Comparison of ENCODE assay signal across 21 cellular contexts in the genomic region with DNA sequence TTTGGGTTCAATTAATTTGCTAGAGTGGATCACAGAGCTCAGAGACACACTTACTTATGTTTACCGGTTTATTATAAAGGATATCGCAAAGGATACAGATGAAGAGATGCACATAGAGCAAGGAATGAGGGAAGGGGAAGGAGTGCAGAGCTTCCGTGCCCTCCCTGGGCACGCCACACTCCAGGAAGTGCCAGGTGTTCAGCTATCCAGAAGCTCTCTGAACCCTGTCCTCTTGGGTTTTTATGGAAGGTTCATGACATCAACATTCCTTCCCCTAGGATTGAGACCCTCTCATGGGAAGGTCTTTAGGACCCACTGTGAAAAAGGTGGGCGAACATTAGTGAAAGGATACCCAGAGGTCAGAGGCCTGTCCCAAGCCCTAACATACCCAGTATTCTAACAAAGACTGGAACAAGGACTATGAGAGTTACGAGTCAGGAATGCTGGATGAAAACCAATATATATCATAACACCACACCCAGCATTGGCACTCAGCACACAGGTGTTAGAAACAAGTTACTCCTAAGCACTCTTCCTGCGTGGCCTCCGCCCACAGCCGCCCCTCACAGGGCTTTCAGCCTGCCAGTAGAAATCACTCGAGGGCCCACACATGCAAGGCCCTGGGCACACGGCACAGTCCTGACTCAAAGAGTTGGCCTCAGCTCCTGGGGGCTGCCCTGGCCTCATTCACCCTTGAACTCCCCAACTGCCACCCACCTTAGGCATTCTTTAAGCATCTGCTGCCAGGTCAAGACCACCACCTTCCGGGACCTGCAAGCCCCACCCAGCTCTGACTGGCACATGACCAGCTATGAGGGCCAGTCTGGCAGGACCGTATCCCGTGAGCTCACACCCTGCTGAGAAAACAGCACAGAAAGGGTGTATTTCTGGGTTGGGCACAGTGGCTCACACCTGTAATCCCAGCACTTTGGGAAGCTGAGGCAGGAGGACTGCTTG. TPM values are rescaled to one million over a fixed set of nuclear protein-coding genes. Genes with fewer than 3 reads are reported as not detected.
DNase-seq lines count a peak whose midpoint lies in the region; ATAC-seq and TF ChIP-seq lines count a peak whose summit lies in the region.
"Had no signal": no experiment of that assay in that cellular context is flagged by ENCODE, and none has a peak within 500 bp of the region (broad histone marks: within the 10 kb centered on the region; RNA-seq: fewer than 3 reads in every experiment).

No MANE protein-coding gene starts in this region.

- H3K36me3 ChIP-seq in DND-41 (ENCODE audit: insufficient read depth, low read length) (peaks cover 15% of the 10 kb centered on the region), esophagus (ENCODE audit: control insufficient read depth in 2 of 2, insufficient read depth in 2 of 2, low read length in 1 of 2) (peaks cover 5 to 6% of the 10 kb centered on the region in 2 donors), sigmoid colon (peaks cover 0 to 11% (median 3%) of the 10 kb centered on the region in 4 donors)
- H3K36me3 ChIP-seq: BE2C, gastrocnemius medialis, neural progenitor cell had no signal

- H3K4me3 ChIP-seq in DND-41 (ENCODE audit: low read depth in 1 of 2, low read length in 2 of 2) = no peak overlapping the region
- no peak overlapping the region for H3K4me3 ChIP-seq in esophagus (ENCODE audit: low read depth in 1 of 2, low read length in 2 of 2)
- no peak overlapping the region for H3K4me3 ChIP-seq in sigmoid colon
- no peak overlapping the region for H3K4me3 ChIP-seq in foreskin fibroblast (ENCODE audit: low read depth in 1 of 2, low read length in 2 of 2)
- H3K4me3 ChIP-seq: gastrocnemius medialis, neural progenitor cell had no signal

- H3K4me1 ChIP-seq in DND-41 (ENCODE audit: insufficient read depth, low read length) (no peaks in the 10 kb centered on the region), esophagus (ENCODE audit: control insufficient read depth in 2 of 2, insufficient read depth in 2 of 2, low read length in 1 of 2) (peaks cover 3 to 5% of the 10 kb centered on the region in 2 donors), sigmoid colon (peaks cover 0 to 3% (median 3%) of the 10 kb centered on the region in 4 donors)
- H3K4me1 ChIP-seq: BE2C, neural progenitor cell had no signal

- TF ChIP-seq EP300 in sigmoid colon (IDR thresholded peaks at IDR 0.05) = no peak

- no peak overlapping the region for H3K27ac ChIP-seq in DND-41 (ENCODE audit: low read length)
- H3K27ac ChIP-seq in esophagus (ENCODE audit: low read depth in 2 of 2, low read length in 1 of 2) = peak overlapping the region; percentile 88 to 93
- H3K27ac ChIP-seq in sigmoid colon = no peak overlapping the region
- no peak overlapping the region for H3K27ac ChIP-seq in caudate nucleus (ENCODE audit: low read depth, low read length)
- H3K27ac ChIP-seq: gastrocnemius medialis, KMS-11, neural progenitor cell had no signal

- no peak for DNase-seq in DND-41
- DNase-seq in NCI-H460 (ENCODE audit: extremely low read depth, low read depth) = peak; percentile 70
- peak; percentile 49 for DNase-seq in sigmoid colon
- DNase-seq in foreskin fibroblast = no peak
- no peak for DNase-seq in cardiac septum (ENCODE audit: low spot score)
- DNase-seq in OCI-M2 (lab: John Stamatoyannopoulos, UW; ENCODE audit: unreplicated experiment) = no peak
- DNase-seq in caudate nucleus (lab: John Stamatoyannopoulos, UW) = no peak
- DNase-seq: activated CD4-positive, alpha-beta T cell treated with anti-CD3 and anti-CD28 coated beads, Interleukin-2, amount 50 U/mL, for 4 hours; activated CD8-positive, alpha-beta memory T cell treated with anti-CD3 and anti-CD28 coated beads, Interleukin-2, amount 50 U/mL, for 4 hours; activated naive CD8-positive, alpha-beta T cell treated with anti-CD3 and anti-CD28 coated beads, Interleukin-2, amount 10 ng/mL, durations not matched to agents 7 days and 5 days; BE2C; gastrocnemius medialis; hippocampal formation; NCI-H1694; NCI-H774; SHP77 treated with DMSO at 0.1 percent for 48 hours; substantia nigra; T1000 had no signal

- WGBS in esophagus, 2 donors = 62 to 63% methylated on average over 14 of the region's 14 CpGs
- 32 to 80% methylated on average over 14 of the region's 14 CpGs for WGBS in sigmoid colon, 2 donors

- H3K9me3 ChIP-seq in DND-41 (ENCODE audit: insufficient read depth, low read length, severe bottlenecking) (no peaks in the 10 kb centered on the region), esophagus (ENCODE audit: control insufficient read depth in 2 of 2, insufficient read depth in 1 of 2, low read depth in 1 of 2, low read length in 1 of 2) (no peaks in the 10 kb centered on the region), sigmoid colon (no peaks in the 10 kb centered on the region)
- H3K9me3 ChIP-seq: BE2C, gastrocnemius medialis had no signal

- TF ChIP-seq CTCF in DND-41 (IDR thresholded peaks at IDR 0.05; ENCODE audit: borderline replicate concordance, extremely low read depth, low read length, poor library complexity, severe bottlenecking) (no peak), sigmoid colon (IDR thresholded peaks at IDR 0.05) (no peak), foreskin fibroblast (IDR thresholded peaks at IDR 0.05; ENCODE audit: low read depth, low read length) (no peak)

- ATAC-seq in DND-41 (ENCODE audit: insufficient read depth, low read depth) = 0 out of 3 replicates have a peak, but pooled peaks have one; percentile 23
- ATAC-seq: gastrocnemius medialis had no signal

- no peak overlapping the region for H3K9ac ChIP-seq in DND-41 (ENCODE audit: low read depth, low read length)
- H3K9ac ChIP-seq: KMS-11, neural progenitor cell had no signal

- intact Hi-C loops in sigmoid colon (cut with DNase I) (no loop called here), cardiac septum (cut with DNase I) (no loop called here)

- TF ChIP-seq POLR2A in sigmoid colon (IDR thresholded peaks at IDR 0.05) = no peak

- no peak overlapping the region for H2AFZ ChIP-seq in DND-41 (ENCODE audit: low read depth, low read length)
- H2AFZ ChIP-seq: neural progenitor cell had no signal

- peaks cover 9% of the 10 kb centered on the region; the same call in 1 of the 2 replicates for H4K20me1 ChIP-seq in DND-41 (ENCODE audit: insufficient read depth, low read length)

- peaks cover 5% of the 10 kb centered on the region; the same call in 1 of the 2 replicates for H3K79me2 ChIP-seq in DND-41 (ENCODE audit: insufficient read depth, low read length)

- H3K27me3 ChIP-seq in DND-41 (ENCODE audit: insufficient read depth, low read length, poor library complexity) (no peaks in the 10 kb centered on the region), esophagus (ENCODE audit: control insufficient read depth in 1 of 2, insufficient read depth in 2 of 2, low read length in 2 of 2) (no peaks in the 10 kb centered on the region), sigmoid colon (no peaks in the 10 kb centered on the region)
- H3K27me3 ChIP-seq: BE2C, gastrocnemius medialis had no signal

- no peak overlapping the region for H3K4me2 ChIP-seq in DND-41 (ENCODE audit: insufficient read depth, low read length)
- H3K4me2 ChIP-seq: KMS-11, neural progenitor cell had no signal

RNA-seq across cellular contexts. Expression of gene AIFM2, which starts 5.6 kb away (rescaled TPM):
- 31.0 and 40.6 TPM in 2 replicates for total RNA-seq in NCI-H460 (2014; rRNA removed; shearing (Covaris generic))
- polyA plus RNA-seq in NCI-H460 (2014; cell fraction: nucleus; rRNA removed) = 45.4 and 49.3 TPM in 2 replicates
- 10 to 100 TPM; 13.6 to 14.1 TPM for polyA plus RNA-seq in esophagus
- 10 to 100 TPM; 10.2 to 11.7 (median 10.8) TPM for total RNA-seq in sigmoid colon
- polyA plus RNA-seq in sigmoid colon = 10 to 100 TPM; 14.4 to 26.8 (median 26.4) TPM
- total RNA-seq in cardiac septum = 19.4 TPM

RNA-seq across cellular contexts. Expression of gene TYSND1, which starts 8.3 kb away (rescaled TPM):
- 23.1 and 26.4 TPM in 2 replicates for total RNA-seq in NCI-H460 (2014; rRNA removed; shearing (Covaris generic))
- polyA plus RNA-seq in NCI-H460 (2014; cell fraction: nucleus; rRNA removed) = 93.5 and 100 TPM in 2 replicates
- 10 to 100 TPM; 13.6 to 17.5 TPM for polyA plus RNA-seq in esophagus
- 10 to 100 TPM in 1 of 4 donors, 1 to 10 TPM in 3; 7.9 to 10.3 (median 9.0) TPM for total RNA-seq in sigmoid colon
- polyA plus RNA-seq in sigmoid colon = 10 to 100 TPM in 1 of 3 donors, 1 to 10 TPM in 2; 5.1 to 13.5 (median 8.4) TPM
- total RNA-seq in cardiac septum = 5.2 TPM

RNA-seq across cellular contexts. Expression of gene SAR1A, which starts 32.1 kb away (rescaled TPM):
- total RNA-seq in NCI-H460 (2014; rRNA removed; shearing (Covaris generic)) = 74.7 and 82.9 TPM in 2 replicates
- 47.1 and 63.5 TPM in 2 replicates for polyA plus RNA-seq in NCI-H460 (2014; cell fraction: nucleus; rRNA removed)
- polyA plus RNA-seq in esophagus = 10 to 100 TPM; 26.0 to 30.0 TPM
- total RNA-seq in sigmoid colon = 10 to 100 TPM; 67.0 to 86.6 (median 78.6) TPM
- polyA plus RNA-seq in sigmoid colon = 10 to 100 TPM; 16.2 to 37.5 (median 19.4) TPM
- total RNA-seq in cardiac septum = 87.1 TPM

Comparison
In these comparisons a context has a peak if more than half of its experiments do, and no peak if none do; other contexts are left out.
1. DNase-seq: peak in NCI-H460 (single experiment) and sigmoid colon (single experiment); none in DND-41 (single experiment), foreskin fibroblast (0 of 2), cardiac septum (single experiment), OCI-M2 (single experiment) and caudate nucleus (0 of 61).
2. H3K27ac ChIP-seq: peak in esophagus (2 of 2); none in DND-41 (single experiment), sigmoid colon (0 of 4) and caudate nucleus (single experiment).